Comparison of ENCODE assay signal across 11 cellular contexts in genomic region chr10:32253300-32253699, GRCh38.
A peak's percentile ranks its signal among the peaks of the same experiment; 100 is the strongest.
DNase-seq lines count a peak whose midpoint lies in the region; FAIRE-seq and TF ChIP-seq lines count a peak whose summit lies in the region.
"Had no signal": no experiment of that assay in that cellular context is flagged by ENCODE, and none has a peak within 500 bp of the region (broad histone marks: within the 10 kb centered on the region; RNA-seq: fewer than 3 reads in every experiment).

No MANE protein-coding gene starts in this region.

- no peak for TF ChIP-seq CTCF in fibroblast of mammary gland (conservative IDR thresholded peaks at IDR 0.05; ENCODE audit: control insufficient read depth, insufficient read depth, low read depth, low read length)

- no peak for FAIRE-seq in urothelium cell line (lab: Jason Lieb, UNC)
- FAIRE-seq: islet of Langerhans had no signal

- no peak overlapping the region for H3K4me3 ChIP-seq in fibroblast of mammary gland (ENCODE audit: control insufficient read depth, low read depth, low read length)
- H3K4me3 ChIP-seq: body of pancreas had no signal

- DNase-seq in stimulated activated CD4-positive, alpha-beta T cell treated with anti-CD3 and anti-CD28 coated beads, Interleukin-4, amount 100 ng/mL, for 24 hours: peak; percentile 15
- no peak for DNase-seq in stimulated activated CD4-positive, alpha-beta T cell treated with anti-CD3 and anti-CD28 coated beads, Interleukin-12 subunit alpha, Interleukin-12 subunit beta, amount 100 ng/mL, for 4 hours
- DNase-seq in OCI-M1 (lab: John Stamatoyannopoulos, UW) (peak; percentile 7), fibroblast of mammary gland (ENCODE audit: low read depth) (peak; percentile 22), urothelium cell line (ENCODE audit: low spot score) (peak; percentile 37), NCI-H446 (lab: John Stamatoyannopoulos, UW) (no peak), NCI-H510A treated with DMSO at 0.1 percent for 48 hours (lab: John Stamatoyannopoulos, UW) (no peak)
- no peak for DNase-seq in stimulated activated naive CD4-positive, alpha-beta T cell treated with Interleukin-2 at 50 U/mL for 16 hours (lab: John Stamatoyannopoulos, UW)
- DNase-seq: body of pancreas; CD4-positive, alpha-beta T cell had no signal

Comparison
In these comparisons a context has a peak if more than half of its experiments do, and no peak if none do; other contexts are left out.
1. DNase-seq: peak in stimulated activated CD4-positive, alpha-beta T cell treated with anti-CD3 and anti-CD28 coated beads, Interleukin-4, amount 100 ng/mL, for 24 hours (single experiment), OCI-M1 (single experiment), fibroblast of mammary gland (single experiment) and urothelium cell line (single experiment); none in stimulated activated CD4-positive, alpha-beta T cell treated with anti-CD3 and anti-CD28 coated beads, Interleukin-12 subunit alpha, Interleukin-12 subunit beta, amount 100 ng/mL, for 4 hours (single experiment), NCI-H446 (0 of 2), NCI-H510A treated with DMSO at 0.1 percent for 48 hours (single experiment) and stimulated activated naive CD4-positive, alpha-beta T cell treated with Interleukin-2 at 50 U/mL for 16 hours (single experiment).